Comparison of ENCODE assay signal across 8 cellular contexts in the genomic region with DNA sequence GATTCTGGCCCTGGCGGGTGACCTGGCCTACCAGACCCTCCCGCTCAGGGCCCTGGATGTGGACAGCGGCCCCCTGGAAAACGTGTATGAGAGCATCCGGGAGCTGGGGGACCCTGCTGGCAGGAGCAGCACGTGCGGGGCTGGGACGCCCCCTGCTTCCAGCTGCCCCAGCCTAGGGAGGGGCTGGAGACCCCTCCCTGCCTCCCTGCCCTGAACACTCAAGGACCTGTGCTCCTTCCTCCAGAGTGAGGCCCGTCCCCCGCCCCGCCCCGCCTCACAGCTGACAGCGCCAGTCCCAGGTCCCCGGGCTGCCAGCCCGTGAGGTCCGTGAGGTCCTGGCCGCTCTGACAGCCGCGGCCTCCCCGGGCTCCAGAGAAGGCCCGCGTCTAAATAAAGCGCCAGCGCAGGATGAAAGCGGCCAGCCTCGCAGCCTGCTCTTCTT. TPM values are rescaled to one million over a fixed set of nuclear protein-coding genes. Genes with fewer than 3 reads are reported as not detected.
DNase-seq lines count a peak whose midpoint lies in the region; ATAC-seq lines count a peak whose summit lies in the region.

No MANE protein-coding gene starts in this region.

- no peak overlapping the region for H3K9ac ChIP-seq in skeletal muscle satellite cell (ENCODE audit: low read depth, low read length)

- H3K27me3 ChIP-seq in skeletal muscle satellite cell (ENCODE audit: control insufficient read depth, insufficient read depth, low read length) = no peaks in the 10 kb centered on the region

- intact Hi-C loops in left ventricle myocardium superior (cut with micrococcal nuclease) = no loop called here

- H3K9me3 ChIP-seq in skeletal muscle satellite cell (replicated peaks; ENCODE audit: low read length) = no peaks in the 10 kb centered on the region

- H3K4me1 ChIP-seq in skeletal muscle satellite cell (ENCODE audit: control insufficient read depth, insufficient read depth, low read length) = peaks cover 17% of the 10 kb centered on the region

- H3K4me3 ChIP-seq in skeletal muscle satellite cell (ENCODE audit: low read length) = no peak overlapping the region

- H3K4me2 ChIP-seq in skeletal muscle satellite cell (ENCODE audit: low read length) = peak overlapping the region; percentile 87

- peak; percentile 54 for DNase-seq in stimulated activated CD4-positive, alpha-beta T cell treated with anti-CD3 and anti-CD28 coated beads, Interleukin-15, amount 100 ng/mL, for 24 hours
- no peak for DNase-seq in stimulated activated CD4-positive, alpha-beta T cell treated with anti-CD3 and anti-CD28 coated beads, Interleukin-4, amount 100 ng/mL, for 4 hours
- DNase-seq in activated effector memory CD4-positive, alpha-beta T cell treated with anti-CD3 and anti-CD28 coated beads, Interleukin-2, amount 50 U/mL, for 16 hours = peak; percentile 81
- DNase-seq in left ventricle myocardium superior (peak; percentile 86), SKM-1 treated with dmso at 0.1 percent for 144 hours (lab: John Stamatoyannopoulos, UW; ENCODE audit: unreplicated experiment) (no peak), foreskin melanocyte (no peak)

- peaks cover 38% of the 10 kb centered on the region for H3K36me3 ChIP-seq in skeletal muscle satellite cell (ENCODE audit: insufficient read depth, low read length)

- ATAC-seq in left ventricle myocardium superior (peak; percentile 57), GM21390 (IDR thresholded peaks at IDR 0.05; ENCODE audit: unreplicated experiment) (no peak)

RNA-seq across cellular contexts. Expression of a gene that starts 0.9 kb away (rescaled TPM):
- 104 TPM for total RNA-seq in left ventricle myocardium superior
- total RNA-seq in skeletal muscle satellite cell (2012; rRNA removed) = 28.9 and 33.4 TPM in 2 replicates

RNA-seq across cellular contexts. Expression of a gene that starts 2.2 kb away (rescaled TPM):
- total RNA-seq in left ventricle myocardium superior = 2.7 TPM
- 2.6 and 5.6 TPM in 2 replicates for total RNA-seq in skeletal muscle satellite cell (2012; rRNA removed)

RNA-seq across cellular contexts. Expression of a gene that starts 30.9 kb away (rescaled TPM):
- 16.2 TPM for total RNA-seq in left ventricle myocardium superior
- total RNA-seq in skeletal muscle satellite cell (2012; rRNA removed) = 15.3 and 17.2 TPM in 2 replicates

RNA-seq across cellular contexts. Expression of a gene that starts 30.9 kb away (rescaled TPM):
- total RNA-seq in left ventricle myocardium superior = 46.5 TPM
- total RNA-seq in skeletal muscle satellite cell (2012; rRNA removed) = 21.2 and 26.1 TPM in 2 replicates

RNA-seq across cellular contexts. Expression of a gene that starts 42.3 kb away (rescaled TPM):
- total RNA-seq in left ventricle myocardium superior = 0.64 TPM
- total RNA-seq in skeletal muscle satellite cell (2012; rRNA removed) = 0.51 and 4.4 TPM in 2 replicates

Comparison
In these comparisons a context has a peak if more than half of its experiments do, and no peak if none do; other contexts are left out.
1. DNase-seq: peak in stimulated activated CD4-positive, alpha-beta T cell treated with anti-CD3 and anti-CD28 coated beads, Interleukin-15, amount 100 ng/mL, for 24 hours (single experiment), activated effector memory CD4-positive, alpha-beta T cell treated with anti-CD3 and anti-CD28 coated beads, Interleukin-2, amount 50 U/mL, for 16 hours (single experiment) and left ventricle myocardium superior (single experiment); none in stimulated activated CD4-positive, alpha-beta T cell treated with anti-CD3 and anti-CD28 coated beads, Interleukin-4, amount 100 ng/mL, for 4 hours (0 of 2), SKM-1 treated with dmso at 0.1 percent for 144 hours (single experiment) and foreskin melanocyte (single experiment).